ENCODE assay signal across 8 cellular contexts in the genomic region with DNA sequence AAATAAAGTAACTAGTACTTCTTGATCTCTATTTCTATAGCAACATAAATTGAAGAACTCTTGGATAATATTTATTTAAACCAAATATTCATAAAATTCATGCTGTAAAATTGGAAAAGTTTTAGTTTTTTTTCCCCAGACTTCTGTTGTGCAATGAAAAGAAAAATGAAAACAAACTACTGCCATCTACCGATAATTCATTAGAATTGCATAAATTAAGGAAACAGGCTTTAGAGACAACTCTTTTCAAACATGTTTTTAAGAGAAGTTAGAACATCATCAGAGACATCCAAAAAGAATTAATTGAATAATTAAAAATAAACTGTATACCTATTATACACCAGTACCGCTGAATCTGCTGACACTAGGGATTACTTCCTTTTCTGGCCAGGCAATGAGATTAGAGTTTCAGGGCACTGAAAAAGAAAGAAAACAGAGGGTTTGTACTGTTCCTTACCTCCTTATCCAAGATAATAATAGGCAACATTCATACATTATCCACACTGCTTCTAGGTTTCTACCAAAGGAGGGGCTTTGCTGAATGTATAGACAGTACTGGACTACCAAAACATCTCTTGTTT. TPM values are rescaled to one million over a fixed set of nuclear protein-coding genes. Genes with fewer than 3 reads are reported as not detected.
DNase-seq lines count a peak whose midpoint lies in the region; ATAC-seq, FAIRE-seq and TF ChIP-seq lines count a peak whose summit lies in the region.

No MANE protein-coding gene starts in this region.

- in situ Hi-C loops in ACHN (cut with HindIII; ENCODE audit: low pct_ligation_motif_present, low pct_unique_long_range_greater_than_20kb, low sequenced_read_pairs) (no loop called here), GM13977 (cut with MboI; ENCODE audit: low pct_unique_long_range_greater_than_20kb, low sequenced_read_pairs, unreplicated experiment) (no loop called here)

- TF ChIP-seq EP300 in tibial nerve (IDR thresholded peaks at IDR 0.05) = no peak

- TF ChIP-seq POLR2A in tibial nerve (IDR thresholded peaks at IDR 0.05) = no peak

- TF ChIP-seq CTCF in GM13977 (IDR thresholded peaks at IDR 0.05; ENCODE audit: extremely low read depth, insufficient read depth, missing control alignments) (peak; percentile 46), RWPE2 (IDR thresholded peaks at IDR 0.05; ENCODE audit: poor library complexity, severe bottlenecking) (peak; percentile 73), tibial nerve (IDR thresholded peaks at IDR 0.05) (peak; percentile 42 to 61 (median 55))

- H3K4me3 ChIP-seq in RWPE2 (ENCODE audit: severe bottlenecking) (no peak overlapping the region), tibial nerve (no peak overlapping the region)

- 6% methylated on average over 2 of the region's 2 CpGs for WGBS in tibial nerve, 2 donors

- H3K27me3 ChIP-seq in RWPE2 (ENCODE audit: insufficient read depth, poor library complexity, severe bottlenecking) (no peaks in the 10 kb centered on the region), tibial nerve (no peaks in the 10 kb centered on the region)

- no peaks in the 10 kb centered on the region for H3K9me3 ChIP-seq in RWPE2 (ENCODE audit: severe bottlenecking)
- no peaks in the 10 kb centered on the region for H3K9me3 ChIP-seq in tibial nerve

- DNase-seq in ACHN (peak; percentile 31), GM13977 (ENCODE audit: low spot score) (no peak), RWPE2 (ENCODE audit: low spot score) (no peak), frontal cortex (ENCODE audit: low spot score in 2 of 2) (no peak), tibial nerve (ENCODE audit: low spot score in 2 of 2) (no peak), islet precursor cell (no peak)

- no peak for ATAC-seq in RWPE2 (ENCODE audit: low read depth)
- ATAC-seq in HG03442 (IDR thresholded peaks at IDR 0.05; ENCODE audit: unreplicated experiment) = no peak
- ATAC-seq in GM19467 (IDR thresholded peaks at IDR 0.05; ENCODE audit: unreplicated experiment) = no peak

- FAIRE-seq in frontal cortex (lab: Jason Lieb, UNC) = peak; percentile 100

- H3K4me1 ChIP-seq in RWPE2 (ENCODE audit: insufficient read depth, poor library complexity, severe bottlenecking) (peaks cover 7% of the 10 kb centered on the region), tibial nerve (peaks cover 0 to 24% (median 14%) of the 10 kb centered on the region in 4 donors)

- H3K27ac ChIP-seq in RWPE2 (ENCODE audit: poor library complexity, severe bottlenecking) = no peak overlapping the region
- no peak overlapping the region for H3K27ac ChIP-seq in tibial nerve

- peaks cover 27% of the 10 kb centered on the region for H3K36me3 ChIP-seq in RWPE2 (ENCODE audit: low read depth)
- H3K36me3 ChIP-seq in tibial nerve = peaks cover 0 to 6% (median 0%) of the 10 kb centered on the region in 3 donors

RNA-seq across cellular contexts. Expression of a gene that starts 4.9 kb away (rescaled TPM):
- 10.2 TPM for total RNA-seq in frontal cortex
- total RNA-seq in tibial nerve = 1 to 10 TPM; 1.0 to 5.7 (median 2.5) TPM

RNA-seq across cellular contexts. Expression of a gene that starts 5.1 kb away (rescaled TPM):
- total RNA-seq in frontal cortex (9.4 TPM), tibial nerve (1 to 10 TPM; 1.8 to 9.8 (median 3.9) TPM)
